In genomic region chr4:112173593-112174559, GRCh38 we compare ENCODE assay signal across 16 cellular contexts. TPM values are rescaled to one million over a fixed set of nuclear protein-coding genes. Genes with fewer than 3 reads are reported as not detected.
DNase-seq lines count a peak whose midpoint lies in the region; ATAC-seq, FAIRE-seq and TF ChIP-seq lines count a peak whose summit lies in the region.
"Had no signal": no experiment of that assay in that cellular context is flagged by ENCODE, and none has a peak within 500 bp of the region (broad histone marks: within the 10 kb centered on the region; RNA-seq: fewer than 3 reads in every experiment).

No MANE protein-coding gene starts in this region.

- no peak overlapping the region for H3K4me3 ChIP-seq in DOHH2 (ENCODE audit: low read length)
- no peak overlapping the region for H3K4me3 ChIP-seq in bronchial epithelial cell (ENCODE audit: low read depth, low read length)
- H3K4me3 ChIP-seq: right lobe of liver had no signal

- H3K79me2 ChIP-seq in DOHH2 (ENCODE audit: control insufficient read depth, low read length), result peaks cover 97% of the 10 kb centered on the region

- H3F3A ChIP-seq in DOHH2 (ENCODE audit: control insufficient read depth, insufficient read depth), result peaks cover 19% of the 10 kb centered on the region

- no peaks in the 10 kb centered on the region for H4K20me1 ChIP-seq in DOHH2 (ENCODE audit: control insufficient read depth, insufficient read depth, low read depth, low read length)

- no peaks in the 10 kb centered on the region for H3K9me3 ChIP-seq in DOHH2 (ENCODE audit: control insufficient read depth, insufficient read depth, low read length)
- H3K9me3 ChIP-seq: right lobe of liver had no signal

- peaks cover 84% of the 10 kb centered on the region for H3K4me1 ChIP-seq in DOHH2 (ENCODE audit: control insufficient read depth, low read length)
- H3K4me1 ChIP-seq: right lobe of liver had no signal

- TF ChIP-seq CTCF in DOHH2 (IDR thresholded peaks at IDR 0.05; ENCODE audit: low read depth, low read length, poor library complexity, severe bottlenecking), result no peak
- TF ChIP-seq CTCF in bronchial epithelial cell (IDR thresholded peaks at IDR 0.05; ENCODE audit: insufficient read depth, low read length, severe bottlenecking), result no peak

- H3K36me3 ChIP-seq in DOHH2 (ENCODE audit: control insufficient read depth, low read length) (peaks cover 67% of the 10 kb centered on the region), bronchial epithelial cell (ENCODE audit: control insufficient read depth, insufficient read depth, low read length) (no peaks in the 10 kb centered on the region)
- H3K36me3 ChIP-seq: right lobe of liver had no signal

- no peaks in the 10 kb centered on the region for H3K27me3 ChIP-seq in DOHH2 (ENCODE audit: control insufficient read depth, low read length)
- H3K27me3 ChIP-seq in bronchial epithelial cell (ENCODE audit: control insufficient read depth, insufficient read depth, low read length), result no peaks in the 10 kb centered on the region
- H3K27me3 ChIP-seq: right lobe of liver had no signal

- H3K27ac ChIP-seq in DOHH2 (ENCODE audit: low read depth, low read length), result peak overlapping the region; percentile 94
- H3K27ac ChIP-seq: HL-60, right lobe of liver had no signal

- DNase-seq in HPDE6-E6E7 (ENCODE audit: extremely low spot score) (peak; percentile 49), bronchial epithelial cell (ENCODE audit: low read depth) (peak; percentile 72), myocyte (ENCODE audit: low read depth) (peak; percentile 25), NCI-H1417 treated with DMSO at 0.1 percent for 48 hours (lab: John Stamatoyannopoulos, UW) (no peak)
- no peak for DNase-seq in activated CD4-positive, alpha-beta T cell treated with anti-CD3 and anti-CD28 coated beads, Interleukin-2, amount 50 U/mL, for 4 hours
- DNase-seq in stimulated activated CD4-positive, alpha-beta T cell treated with anti-CD3 and anti-CD28 coated beads, Interleukin-4, amount 100 ng/mL, for 1 hour, result no peak
- DNase-seq: activated B cell treated with CpG ODN at 0.5 μM for 24 hours; activated naive CD4-positive, alpha-beta T cell treated with anti-CD3 and anti-CD28 coated beads for 36 hours; mesendoderm; NCI-H510A treated with DMSO at 0.1 percent for 48 hours; right lobe of liver; T-helper 1 cell had no signal

- H3K9me2 ChIP-seq in DOHH2 (replicated peaks; ENCODE audit: control insufficient read depth, low read length), result no peaks in the 10 kb centered on the region

- peak overlapping the region; percentile 24 for H3K4me2 ChIP-seq in DOHH2 (ENCODE audit: low read length)

- FAIRE-seq in bronchial epithelial cell (lab: Jason Lieb, UNC), result peak; percentile 70
- FAIRE-seq: frontal cortex had no signal

- no peak for ATAC-seq in HG02870 (IDR thresholded peaks at IDR 0.05; ENCODE audit: unreplicated experiment)
- ATAC-seq: right lobe of liver had no signal

RNA-seq across cellular contexts. Expression of gene FAM241A, which starts 28.6 kb away (rescaled TPM):
- total RNA-seq in bronchial epithelial cell, result 2.4 and 4.6 TPM in 2 replicates
- total RNA-seq in myocyte, result 0.88 and 1.0 TPM in 2 replicates
- polyA plus RNA-seq in myocyte (2012), result 1.2 TPM

RNA-seq across cellular contexts. Expression of gene AP1AR, which starts 57.7 kb away (rescaled TPM):
- 58.4 and 67.2 TPM in 2 replicates for total RNA-seq in bronchial epithelial cell
- total RNA-seq in myocyte, result 21.7 and 22.4 TPM in 2 replicates
- polyA plus RNA-seq in myocyte (2012), result 5.0 TPM

Comparison
In these comparisons a context has a peak if more than half of its experiments do, and no peak if none do; other contexts are left out.
1. DNase-seq: peak in HPDE6-E6E7 (single experiment), bronchial epithelial cell (single experiment) and myocyte (single experiment); none in NCI-H1417 treated with DMSO at 0.1 percent for 48 hours (single experiment), activated CD4-positive, alpha-beta T cell treated with anti-CD3 and anti-CD28 coated beads, Interleukin-2, amount 50 U/mL, for 4 hours (0 of 2) and stimulated activated CD4-positive, alpha-beta T cell treated with anti-CD3 and anti-CD28 coated beads, Interleukin-4, amount 100 ng/mL, for 1 hour (single experiment).